ENCODE assay signal across 37 cellular contexts in genomic region chr19:1984360-1984759, GRCh38.
"Had no signal": no experiment of that assay in that cellular context is flagged by ENCODE, and none has a peak within 500 bp of the region (broad histone marks: within the 10 kb centered on the region; RNA-seq: fewer than 3 reads in every experiment).

No MANE protein-coding gene starts in this region.

- H3K27ac ChIP-seq: adrenal gland, body of pancreas, esophagus muscularis mucosa, foreskin keratinocyte, gastrocnemius medialis, heart left ventricle, WERI-Rb-1 had no signal

- H3K27ac Mint-ChIP-seq: activated CD4-positive, alpha-beta memory T cell treated with anti-CD3 and anti-CD28 coated beads for 36 hours; activated CD4-positive, alpha-beta T cell treated with anti-CD3 and anti-CD28 coated beads for 36 hours; activated CD4-positive, alpha-beta T cell treated with anti-CD3 and anti-CD28 coated beads, Interleukin-2, amount 10 ng/mL, durations not matched to agents 24 days and 14 days; activated CD8-positive, alpha-beta memory T cell treated with anti-CD3 and anti-CD28 coated beads, Interleukin-2, amount 10 ng/mL, durations not matched to agents 7 days and 5 days; activated CD8-positive, alpha-beta T cell treated with anti-CD3 and anti-CD28 coated beads, Interleukin-2, amount 10 ng/mL, durations not matched to agents 7 days and 5 days; activated naive CD4-positive, alpha-beta T cell treated with anti-CD3 and anti-CD28 coated beads for 36 hours; activated naive CD4-positive, alpha-beta T cell treated with anti-CD3 and anti-CD28 coated beads, Interleukin-2, amount 50 U/mL, for 24 hours; activated naive CD8-positive, alpha-beta T cell treated with anti-CD3 and anti-CD28 coated beads for 36 hours; activated naive CD8-positive, alpha-beta T cell treated with anti-CD3 and anti-CD28 coated beads, Interleukin-2, amount 50 U/mL, for 24 hours; activated T-helper 1 cell treated with anti-CD3 and anti-CD28 coated beads, Interleukin-12 subunit alpha, Interleukin-12 subunit beta, Interleukin-2, Interleukin-4 antibody, amounts not matched to agents 30 ng/mL and 10 ng/mL and 1 ng/mL, durations not matched to agents 14 hours and 24 hours and 36 hours; activated T-helper 2 cell treated with anti-CD3 and anti-CD28 coated beads, Interferon-gamma antibody, Interleukin-2, Interleukin-4, amounts not matched to agents 10 μg/mL and 5 μg/mL and 100 μg/mL, durations not matched to agents 14 hours and 24 hours and 36 hours; effector memory CD8-positive, alpha-beta T cell; T-helper 17 cell; T-helper 2 cell treated with Interferon-gamma antibody and Interleukin-4, amounts not matched to agents 5 μg/mL and 100 μg/mL, for 36 hours had no signal

- H3K4me1 Mint-ChIP-seq: activated CD4-positive, alpha-beta T cell treated with anti-CD3 and anti-CD28 coated beads for 36 hours; activated CD4-positive, alpha-beta T cell treated with anti-CD3 and anti-CD28 coated beads, Interleukin-2, amount 10 ng/mL, durations not matched to agents 24 days and 14 days; activated CD8-positive, alpha-beta memory T cell treated with anti-CD3 and anti-CD28 coated beads, Interleukin-2, amount 10 ng/mL, durations not matched to agents 7 days and 5 days; activated naive CD4-positive, alpha-beta T cell treated with anti-CD3 and anti-CD28 coated beads, Interleukin-2, amount 50 U/mL, for 24 hours; activated naive CD8-positive, alpha-beta T cell treated with anti-CD3 and anti-CD28 coated beads for 36 hours; activated naive CD8-positive, alpha-beta T cell treated with anti-CD3 and anti-CD28 coated beads, Interleukin-2, amount 50 U/mL, for 24 hours; T-helper 17 cell had no signal

- FAIRE-seq: colon had no signal

- H3K27me3 Mint-ChIP-seq: activated CD4-positive, alpha-beta memory T cell treated with anti-CD3 and anti-CD28 coated beads for 36 hours; activated CD4-positive, alpha-beta T cell treated with anti-CD3 and anti-CD28 coated beads for 36 hours; activated CD4-positive, alpha-beta T cell treated with anti-CD3 and anti-CD28 coated beads, Interleukin-2, amount 10 ng/mL, durations not matched to agents 24 days and 14 days; activated CD8-positive, alpha-beta memory T cell treated with anti-CD3 and anti-CD28 coated beads, Interleukin-2, amount 10 ng/mL, durations not matched to agents 7 days and 5 days; activated naive CD4-positive, alpha-beta T cell treated with anti-CD3 and anti-CD28 coated beads, Interleukin-2, amount 50 U/mL, for 24 hours; activated naive CD8-positive, alpha-beta T cell treated with anti-CD3 and anti-CD28 coated beads for 36 hours; activated naive CD8-positive, alpha-beta T cell treated with anti-CD3 and anti-CD28 coated beads, Interleukin-2, amount 50 U/mL, for 24 hours; effector memory CD8-positive, alpha-beta T cell; T-helper 17 cell had no signal

- H3K27me3 ChIP-seq: adrenal gland, body of pancreas, esophagus muscularis mucosa, foreskin keratinocyte, gastrocnemius medialis, heart left ventricle had no signal

- ATAC-seq: activated CD4-positive, alpha-beta T cell treated with anti-CD3 and anti-CD28 coated beads for 36 hours; activated CD8-positive, alpha-beta memory T cell treated with anti-CD3 and anti-CD28 coated beads, Interleukin-2, amount 10 ng/mL, durations not matched to agents 7 days and 5 days; activated CD8-positive, alpha-beta T cell treated with anti-CD3 and anti-CD28 coated beads, Interleukin-2, amount 10 ng/mL, durations not matched to agents 7 days and 5 days; activated naive CD8-positive, alpha-beta T cell treated with anti-CD3 and anti-CD28 coated beads, Interleukin-2, amount 50 U/mL, for 24 hours; body of pancreas; effector memory CD8-positive, alpha-beta T cell; foreskin keratinocyte; gastrocnemius medialis; heart left ventricle; T-helper 17 cell had no signal

- H3K4me3 Mint-ChIP-seq: activated CD4-positive, alpha-beta memory T cell treated with anti-CD3 and anti-CD28 coated beads for 36 hours; activated CD4-positive, alpha-beta T cell treated with anti-CD3 and anti-CD28 coated beads for 36 hours; activated CD4-positive, alpha-beta T cell treated with anti-CD3 and anti-CD28 coated beads, Interleukin-2, amount 10 ng/mL, durations not matched to agents 24 days and 14 days; activated CD8-positive, alpha-beta memory T cell treated with anti-CD3 and anti-CD28 coated beads, Interleukin-2, amount 10 ng/mL, durations not matched to agents 7 days and 5 days; activated CD8-positive, alpha-beta T cell treated with anti-CD3 and anti-CD28 coated beads, Interleukin-2, amount 10 ng/mL, durations not matched to agents 7 days and 5 days; activated naive CD4-positive, alpha-beta T cell treated with anti-CD3 and anti-CD28 coated beads for 36 hours; activated naive CD4-positive, alpha-beta T cell treated with anti-CD3 and anti-CD28 coated beads, Interleukin-2, amount 50 U/mL, for 24 hours; activated naive CD8-positive, alpha-beta T cell treated with anti-CD3 and anti-CD28 coated beads for 36 hours; activated naive CD8-positive, alpha-beta T cell treated with anti-CD3 and anti-CD28 coated beads, Interleukin-2, amount 50 U/mL, for 24 hours; activated T-helper 1 cell treated with anti-CD3 and anti-CD28 coated beads, Interleukin-12 subunit alpha, Interleukin-12 subunit beta, Interleukin-2, Interleukin-4 antibody, amounts not matched to agents 30 ng/mL and 10 ng/mL and 1 ng/mL, durations not matched to agents 14 hours and 24 hours and 36 hours; effector memory CD8-positive, alpha-beta T cell; T-helper 2 cell treated with Interferon-gamma antibody and Interleukin-4, amounts not matched to agents 5 μg/mL and 100 μg/mL, for 36 hours had no signal

- H3K4me1 ChIP-seq: adrenal gland, body of pancreas, esophagus muscularis mucosa, foreskin keratinocyte, gastrocnemius medialis, heart left ventricle had no signal

- H3K9me3 ChIP-seq: adrenal gland, body of pancreas, esophagus muscularis mucosa, gastrocnemius medialis, heart left ventricle had no signal

- H3K9me3 Mint-ChIP-seq: activated CD4-positive, alpha-beta memory T cell treated with anti-CD3 and anti-CD28 coated beads for 36 hours; activated CD4-positive, alpha-beta T cell treated with anti-CD3 and anti-CD28 coated beads, Interleukin-2, amount 10 ng/mL, durations not matched to agents 24 days and 14 days; activated naive CD4-positive, alpha-beta T cell treated with anti-CD3 and anti-CD28 coated beads for 36 hours; activated naive CD4-positive, alpha-beta T cell treated with anti-CD3 and anti-CD28 coated beads, Interleukin-2, amount 50 U/mL, for 24 hours; activated naive CD8-positive, alpha-beta T cell treated with anti-CD3 and anti-CD28 coated beads for 36 hours; activated naive CD8-positive, alpha-beta T cell treated with anti-CD3 and anti-CD28 coated beads, Interleukin-2, amount 50 U/mL, for 24 hours; activated T-helper 1 cell treated with anti-CD3 and anti-CD28 coated beads, Interleukin-12 subunit alpha, Interleukin-12 subunit beta, Interleukin-2, Interleukin-4 antibody, amounts not matched to agents 30 ng/mL and 10 ng/mL and 1 ng/mL, durations not matched to agents 14 hours and 24 hours and 36 hours; activated T-helper 2 cell treated with anti-CD3 and anti-CD28 coated beads, Interferon-gamma antibody, Interleukin-2, Interleukin-4, amounts not matched to agents 10 μg/mL and 5 μg/mL and 100 μg/mL, durations not matched to agents 14 hours and 24 hours and 36 hours; effector memory CD8-positive, alpha-beta T cell; T-helper 2 cell treated with Interferon-gamma antibody and Interleukin-4, amounts not matched to agents 5 μg/mL and 100 μg/mL, for 36 hours had no signal

- DNase-seq: activated CD4-positive, alpha-beta memory T cell treated with anti-CD3 and anti-CD28 coated beads for 36 hours; activated CD4-positive, alpha-beta T cell treated with anti-CD3 and anti-CD28 coated beads for 36 hours; activated CD4-positive, alpha-beta T cell treated with anti-CD3 and anti-CD28 coated beads, Interleukin-2, amount 10 ng/mL, durations not matched to agents 24 days and 14 days; activated CD4-positive, CD25-positive, alpha-beta regulatory T cell; activated CD4-positive, CD25-positive, alpha-beta regulatory T cell treated with anti-CD3 and anti-CD28 coated beads, Interleukin-2, amount 50 U/mL, for 72 hours; activated CD8-positive, alpha-beta memory T cell treated with anti-CD3 and anti-CD28 coated beads, Interleukin-2, amount 10 ng/mL, durations not matched to agents 7 days and 5 days; activated CD8-positive, alpha-beta memory T cell treated with anti-CD3 and anti-CD28 coated beads, Interleukin-2, amount 50 U/mL, for 4 hours; activated CD8-positive, alpha-beta T cell treated with anti-CD3 and anti-CD28 coated beads, Interleukin-2, amount 10 ng/mL, durations not matched to agents 7 days and 5 days; activated effector memory CD4-positive, alpha-beta T cell treated with anti-CD3 and anti-CD28 coated beads, Interleukin-2, amount 50 U/mL, for 16 hours; activated naive CD4-positive, alpha-beta T cell treated with anti-CD3 and anti-CD28 coated beads for 36 hours; activated naive CD8-positive, alpha-beta T cell treated with anti-CD3 and anti-CD28 coated beads for 36 hours; activated naive CD8-positive, alpha-beta T cell treated with anti-CD3 and anti-CD28 coated beads, Interleukin-2, amount 50 U/mL, for 24 hours; activated T-cell treated with anti-CD3 and anti-CD28 coated beads, Interleukin-2, amount 50 U/mL, for 1 hour; activated T-cell treated with anti-CD3 and anti-CD28 coated beads, Interleukin-2, amount 50 U/mL, for 48 hours; adrenal gland; amygdala; aorta; body of pancreas; caudate nucleus; cortex of kidney; dermis blood vessel endothelial cell; effector CD4-positive, alpha-beta T cell; effector memory CD8-positive, alpha-beta T cell; erythroblast; foreskin keratinocyte; gastrocnemius medialis; glutamatergic neuron; heart left ventricle; T-helper 17 cell; T1000; WERI-Rb-1 had no signal

- H3K4me3 ChIP-seq: adrenal gland, body of pancreas, esophagus muscularis mucosa, gastrocnemius medialis, heart left ventricle had no signal
